ENCODE assay signal across 1 cellular context in genomic region chr6:22101163-22101562, GRCh38.
TF ChIP-seq lines count a peak whose summit lies in the region.

No MANE protein-coding gene starts in this region.

TF ChIP-seq in SK-N-SH treated with all-trans-retinoic acid at 6 μM for 48 hours, 23 proteins besides CTCF, POLR2A, EP300 and RAD21 (continued from another document):
- peak; percentile 51; the same call in 1 of the 2 replicates for TF ChIP-seq TSHZ2 (CRISPR knock-in tag; IDR thresholded peaks at IDR 0.05)
